ENCODE assay signal across 1 cellular context in the genomic region with DNA sequence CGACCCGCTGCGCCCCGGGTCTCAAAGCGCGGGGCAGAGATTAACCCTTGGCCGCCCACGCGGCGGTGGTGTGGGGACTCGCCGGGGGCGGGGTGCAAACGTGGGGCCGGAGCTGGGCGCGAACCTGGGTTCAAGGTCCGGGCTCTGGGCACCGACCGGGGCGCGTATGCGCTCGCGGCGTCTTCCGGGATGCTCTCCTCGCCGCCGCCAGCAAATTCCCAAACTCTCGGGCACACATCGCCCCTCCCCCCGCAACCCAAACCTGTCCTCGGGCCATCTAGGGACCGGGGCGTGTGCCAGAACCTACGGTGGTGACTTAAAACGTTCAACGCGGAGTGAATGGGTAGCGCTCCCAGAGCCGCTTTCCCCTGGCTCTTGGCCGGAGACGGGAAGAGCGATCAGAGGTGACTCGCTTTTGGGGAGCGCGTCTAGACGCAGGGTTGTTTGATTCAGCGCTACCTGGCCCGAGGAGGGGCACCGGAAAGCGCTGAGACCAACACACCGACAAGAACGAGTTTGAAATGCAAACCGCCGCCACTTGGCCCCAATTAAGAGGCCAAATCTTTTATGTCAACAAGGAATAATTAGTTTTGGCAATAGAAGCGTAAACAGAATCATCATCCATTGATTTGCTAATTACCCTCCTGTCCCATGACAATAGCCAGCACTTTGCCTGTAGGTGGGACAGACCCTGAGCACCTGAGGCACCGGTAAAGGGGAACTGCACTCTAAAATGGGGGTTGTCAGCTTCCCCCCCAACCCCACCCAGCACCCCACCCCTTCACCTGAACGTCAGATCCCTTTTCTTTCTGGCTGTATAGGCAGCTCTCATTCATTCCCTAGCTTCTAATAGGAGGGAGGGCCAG.
TF ChIP-seq lines count a peak whose summit lies in the region.

No MANE protein-coding gene starts in this region.

TF ChIP-seq in HepG2, 621 proteins besides CTCF, POLR2A, EP300 and RAD21 (continued from another document and continues in another):
- TF ChIP-seq, protein P1, sequence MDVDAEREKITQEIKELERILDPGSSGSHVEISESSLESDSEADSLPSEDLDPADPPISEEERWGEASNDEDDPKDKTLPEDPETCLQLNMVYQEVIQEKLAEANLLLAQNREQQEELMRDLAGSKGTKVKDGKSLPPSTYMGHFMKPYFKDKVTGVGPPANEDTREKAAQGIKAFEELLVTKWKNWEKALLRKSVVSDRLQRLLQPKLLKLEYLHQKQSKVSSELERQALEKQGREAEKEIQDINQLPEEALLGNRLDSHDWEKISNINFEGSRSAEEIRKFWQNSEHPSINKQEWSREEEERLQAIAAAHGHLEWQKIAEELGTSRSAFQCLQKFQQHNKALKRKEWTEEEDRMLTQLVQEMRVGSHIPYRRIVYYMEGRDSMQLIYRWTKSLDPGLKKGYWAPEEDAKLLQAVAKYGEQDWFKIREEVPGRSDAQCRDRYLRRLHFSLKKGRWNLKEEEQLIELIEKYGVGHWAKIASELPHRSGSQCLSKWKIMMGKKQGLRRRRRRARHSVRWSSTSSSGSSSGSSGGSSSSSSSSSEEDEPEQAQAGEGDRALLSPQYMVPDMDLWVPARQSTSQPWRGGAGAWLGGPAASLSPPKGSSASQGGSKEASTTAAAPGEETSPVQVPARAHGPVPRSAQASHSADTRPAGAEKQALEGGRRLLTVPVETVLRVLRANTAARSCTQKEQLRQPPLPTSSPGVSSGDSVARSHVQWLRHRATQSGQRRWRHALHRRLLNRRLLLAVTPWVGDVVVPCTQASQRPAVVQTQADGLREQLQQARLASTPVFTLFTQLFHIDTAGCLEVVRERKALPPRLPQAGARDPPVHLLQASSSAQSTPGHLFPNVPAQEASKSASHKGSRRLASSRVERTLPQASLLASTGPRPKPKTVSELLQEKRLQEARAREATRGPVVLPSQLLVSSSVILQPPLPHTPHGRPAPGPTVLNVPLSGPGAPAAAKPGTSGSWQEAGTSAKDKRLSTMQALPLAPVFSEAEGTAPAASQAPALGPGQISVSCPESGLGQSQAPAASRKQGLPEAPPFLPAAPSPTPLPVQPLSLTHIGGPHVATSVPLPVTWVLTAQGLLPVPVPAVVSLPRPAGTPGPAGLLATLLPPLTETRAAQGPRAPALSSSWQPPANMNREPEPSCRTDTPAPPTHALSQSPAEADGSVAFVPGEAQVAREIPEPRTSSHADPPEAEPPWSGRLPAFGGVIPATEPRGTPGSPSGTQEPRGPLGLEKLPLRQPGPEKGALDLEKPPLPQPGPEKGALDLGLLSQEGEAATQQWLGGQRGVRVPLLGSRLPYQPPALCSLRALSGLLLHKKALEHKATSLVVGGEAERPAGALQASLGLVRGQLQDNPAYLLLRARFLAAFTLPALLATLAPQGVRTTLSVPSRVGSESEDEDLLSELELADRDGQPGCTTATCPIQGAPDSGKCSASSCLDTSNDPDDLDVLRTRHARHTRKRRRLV (CRISPR knock-in tag; IDR thresholded peaks at IDR 0.05) = 0 out of 2 replicates have a peak, but pooled peaks have one; percentile 61
- TF ChIP-seq ZMYM4 (CRISPR knock-in tag; IDR thresholded peaks at IDR 0.05) = peak; percentile 47; the same call in 1 of the 2 replicates
- TF ChIP-seq, protein P2, sequence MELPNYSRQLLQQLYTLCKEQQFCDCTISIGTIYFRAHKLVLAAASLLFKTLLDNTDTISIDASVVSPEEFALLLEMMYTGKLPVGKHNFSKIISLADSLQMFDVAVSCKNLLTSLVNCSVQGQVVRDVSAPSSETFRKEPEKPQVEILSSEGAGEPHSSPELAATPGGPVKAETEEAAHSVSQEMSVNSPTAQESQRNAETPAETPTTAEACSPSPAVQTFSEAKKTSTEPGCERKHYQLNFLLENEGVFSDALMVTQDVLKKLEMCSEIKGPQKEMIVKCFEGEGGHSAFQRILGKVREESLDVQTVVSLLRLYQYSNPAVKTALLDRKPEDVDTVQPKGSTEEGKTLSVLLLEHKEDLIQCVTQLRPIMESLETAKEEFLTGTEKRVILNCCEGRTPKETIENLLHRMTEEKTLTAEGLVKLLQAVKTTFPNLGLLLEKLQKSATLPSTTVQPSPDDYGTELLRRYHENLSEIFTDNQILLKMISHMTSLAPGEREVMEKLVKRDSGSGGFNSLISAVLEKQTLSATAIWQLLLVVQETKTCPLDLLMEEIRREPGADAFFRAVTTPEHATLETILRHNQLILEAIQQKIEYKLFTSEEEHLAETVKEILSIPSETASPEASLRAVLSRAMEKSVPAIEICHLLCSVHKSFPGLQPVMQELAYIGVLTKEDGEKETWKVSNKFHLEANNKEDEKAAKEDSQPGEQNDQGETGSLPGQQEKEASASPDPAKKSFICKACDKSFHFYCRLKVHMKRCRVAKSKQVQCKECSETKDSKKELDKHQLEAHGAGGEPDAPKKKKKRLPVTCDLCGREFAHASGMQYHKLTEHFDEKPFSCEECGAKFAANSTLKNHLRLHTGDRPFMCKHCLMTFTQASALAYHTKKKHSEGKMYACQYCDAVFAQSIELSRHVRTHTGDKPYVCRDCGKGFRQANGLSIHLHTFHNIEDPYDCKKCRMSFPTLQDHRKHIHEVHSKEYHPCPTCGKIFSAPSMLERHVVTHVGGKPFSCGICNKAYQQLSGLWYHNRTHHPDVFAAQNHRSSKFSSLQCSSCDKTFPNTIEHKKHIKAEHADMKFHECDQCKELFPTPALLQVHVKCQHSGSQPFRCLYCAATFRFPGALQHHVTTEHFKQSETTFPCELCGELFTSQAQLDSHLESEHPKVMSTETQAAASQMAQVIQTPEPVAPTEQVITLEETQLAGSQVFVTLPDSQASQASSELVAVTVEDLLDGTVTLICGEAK (IDR thresholded peaks at IDR 0.05) = no peak
- TF ChIP-seq, protein P2 (CRISPR knock-in tag; IDR thresholded peaks at IDR 0.05) = peak; percentile 84
- no peak for TF ChIP-seq ZNF619 (CRISPR knock-in tag; IDR thresholded peaks at IDR 0.05)
- TF ChIP-seq AHR (CRISPR knock-in tag; IDR thresholded peaks at IDR 0.05) = peak; percentile 81; the same call in 1 of the 2 replicates
- TF ChIP-seq, protein P3, sequence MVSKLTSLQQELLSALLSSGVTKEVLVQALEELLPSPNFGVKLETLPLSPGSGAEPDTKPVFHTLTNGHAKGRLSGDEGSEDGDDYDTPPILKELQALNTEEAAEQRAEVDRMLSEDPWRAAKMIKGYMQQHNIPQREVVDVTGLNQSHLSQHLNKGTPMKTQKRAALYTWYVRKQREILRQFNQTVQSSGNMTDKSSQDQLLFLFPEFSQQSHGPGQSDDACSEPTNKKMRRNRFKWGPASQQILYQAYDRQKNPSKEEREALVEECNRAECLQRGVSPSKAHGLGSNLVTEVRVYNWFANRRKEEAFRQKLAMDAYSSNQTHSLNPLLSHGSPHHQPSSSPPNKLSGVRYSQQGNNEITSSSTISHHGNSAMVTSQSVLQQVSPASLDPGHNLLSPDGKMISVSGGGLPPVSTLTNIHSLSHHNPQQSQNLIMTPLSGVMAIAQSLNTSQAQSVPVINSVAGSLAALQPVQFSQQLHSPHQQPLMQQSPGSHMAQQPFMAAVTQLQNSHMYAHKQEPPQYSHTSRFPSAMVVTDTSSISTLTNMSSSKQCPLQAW (CRISPR knock-in tag; IDR thresholded peaks at IDR 0.05) = peak; percentile 76
- TF ChIP-seq, protein P4, sequence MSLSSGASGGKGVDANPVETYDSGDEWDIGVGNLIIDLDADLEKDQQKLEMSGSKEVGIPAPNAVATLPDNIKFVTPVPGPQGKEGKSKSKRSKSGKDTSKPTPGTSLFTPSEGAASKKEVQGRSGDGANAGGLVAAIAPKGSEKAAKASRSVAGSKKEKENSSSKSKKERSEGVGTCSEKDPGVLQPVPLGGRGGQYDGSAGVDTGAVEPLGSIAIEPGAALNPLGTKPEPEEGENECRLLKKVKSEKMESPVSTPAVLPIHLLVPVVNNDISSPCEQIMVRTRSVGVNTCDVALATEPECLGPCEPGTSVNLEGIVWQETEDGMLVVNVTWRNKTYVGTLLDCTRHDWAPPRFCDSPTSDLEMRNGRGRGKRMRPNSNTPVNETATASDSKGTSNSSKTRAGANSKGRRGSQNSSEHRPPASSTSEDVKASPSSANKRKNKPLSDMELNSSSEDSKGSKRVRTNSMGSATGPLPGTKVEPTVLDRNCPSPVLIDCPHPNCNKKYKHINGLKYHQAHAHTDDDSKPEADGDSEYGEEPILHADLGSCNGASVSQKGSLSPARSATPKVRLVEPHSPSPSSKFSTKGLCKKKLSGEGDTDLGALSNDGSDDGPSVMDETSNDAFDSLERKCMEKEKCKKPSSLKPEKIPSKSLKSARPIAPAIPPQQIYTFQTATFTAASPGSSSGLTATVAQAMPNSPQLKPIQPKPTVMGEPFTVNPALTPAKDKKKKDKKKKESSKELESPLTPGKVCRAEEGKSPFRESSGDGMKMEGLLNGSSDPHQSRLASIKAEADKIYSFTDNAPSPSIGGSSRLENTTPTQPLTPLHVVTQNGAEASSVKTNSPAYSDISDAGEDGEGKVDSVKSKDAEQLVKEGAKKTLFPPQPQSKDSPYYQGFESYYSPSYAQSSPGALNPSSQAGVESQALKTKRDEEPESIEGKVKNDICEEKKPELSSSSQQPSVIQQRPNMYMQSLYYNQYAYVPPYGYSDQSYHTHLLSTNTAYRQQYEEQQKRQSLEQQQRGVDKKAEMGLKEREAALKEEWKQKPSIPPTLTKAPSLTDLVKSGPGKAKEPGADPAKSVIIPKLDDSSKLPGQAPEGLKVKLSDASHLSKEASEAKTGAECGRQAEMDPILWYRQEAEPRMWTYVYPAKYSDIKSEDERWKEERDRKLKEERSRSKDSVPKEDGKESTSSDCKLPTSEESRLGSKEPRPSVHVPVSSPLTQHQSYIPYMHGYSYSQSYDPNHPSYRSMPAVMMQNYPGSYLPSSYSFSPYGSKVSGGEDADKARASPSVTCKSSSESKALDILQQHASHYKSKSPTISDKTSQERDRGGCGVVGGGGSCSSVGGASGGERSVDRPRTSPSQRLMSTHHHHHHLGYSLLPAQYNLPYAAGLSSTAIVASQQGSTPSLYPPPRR (CRISPR knock-in tag; IDR thresholded peaks at IDR 0.05; ENCODE audit: borderline replicate concordance) = peak; percentile 67; the same call in 1 of the 2 replicates
- TF ChIP-seq, protein P5, sequence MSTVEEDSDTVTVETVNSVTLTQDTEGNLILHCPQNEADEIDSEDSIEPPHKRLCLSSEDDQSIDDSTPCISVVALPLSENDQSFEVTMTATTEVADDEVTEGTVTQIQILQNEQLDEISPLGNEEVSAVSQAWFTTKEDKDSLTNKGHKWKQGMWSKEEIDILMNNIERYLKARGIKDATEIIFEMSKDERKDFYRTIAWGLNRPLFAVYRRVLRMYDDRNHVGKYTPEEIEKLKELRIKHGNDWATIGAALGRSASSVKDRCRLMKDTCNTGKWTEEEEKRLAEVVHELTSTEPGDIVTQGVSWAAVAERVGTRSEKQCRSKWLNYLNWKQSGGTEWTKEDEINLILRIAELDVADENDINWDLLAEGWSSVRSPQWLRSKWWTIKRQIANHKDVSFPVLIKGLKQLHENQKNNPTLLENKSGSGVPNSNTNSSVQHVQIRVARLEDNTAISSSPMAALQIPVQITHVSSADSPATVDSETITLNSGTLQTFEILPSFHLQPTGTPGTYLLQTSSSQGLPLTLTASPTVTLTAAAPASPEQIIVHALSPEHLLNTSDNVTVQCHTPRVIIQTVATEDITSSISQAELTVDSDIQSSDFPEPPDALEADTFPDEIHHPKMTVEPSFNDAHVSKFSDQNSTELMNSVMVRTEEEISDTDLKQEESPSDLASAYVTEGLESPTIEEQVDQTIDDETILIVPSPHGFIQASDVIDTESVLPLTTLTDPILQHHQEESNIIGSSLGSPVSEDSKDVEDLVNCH (CRISPR knock-in tag; IDR thresholded peaks at IDR 0.05) = no peak
- TF ChIP-seq RBM39 (IDR thresholded peaks at IDR 0.05; ENCODE audit: low read depth, low read length, poor library complexity, severe bottlenecking) = no peak
